19 cellular contexts compared by ENCODE assay signal in the genomic region with DNA sequence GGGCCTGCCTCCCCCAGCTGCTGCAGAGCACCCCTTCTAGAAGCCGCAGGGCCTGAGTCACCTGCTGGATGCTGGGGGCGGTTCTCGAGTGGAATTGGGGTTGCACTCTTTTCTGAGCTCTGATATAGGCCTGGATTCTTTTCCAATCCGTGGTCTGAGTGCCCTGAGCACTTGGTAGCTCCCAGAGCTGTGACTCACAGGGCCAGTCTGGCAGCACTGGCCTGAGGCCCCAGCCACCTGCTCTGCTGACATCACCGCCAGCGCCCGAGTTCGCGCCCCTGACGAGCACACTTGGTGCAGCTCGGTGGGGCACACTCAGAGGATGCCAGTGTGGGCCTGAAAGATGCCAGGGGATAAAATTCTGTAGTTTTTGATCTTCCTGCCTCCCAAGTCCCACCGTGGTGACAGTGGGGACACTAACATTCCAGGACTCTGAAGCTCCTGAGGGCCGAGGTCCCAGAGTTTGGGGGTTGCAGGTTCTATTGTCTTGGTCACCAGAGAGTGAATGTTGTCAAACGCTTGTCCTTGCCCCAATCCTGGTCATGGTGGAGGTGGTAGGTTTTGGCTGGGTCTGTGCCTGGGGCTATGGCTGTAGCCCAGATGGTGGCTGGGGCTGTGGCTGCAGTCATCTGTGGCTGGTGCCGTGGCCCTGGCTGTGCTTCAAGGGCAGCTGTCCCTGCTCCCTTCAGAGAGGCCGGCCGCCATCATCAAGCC.
DNase-seq lines count a peak whose midpoint lies in the region; ATAC-seq and TF ChIP-seq lines count a peak whose summit lies in the region.
"Had no signal": no experiment of that assay in that cellular context is flagged by ENCODE, and none has a peak within 500 bp of the region (broad histone marks: within the 10 kb centered on the region; RNA-seq: fewer than 3 reads in every experiment).

No MANE protein-coding gene starts in this region.

- no peak overlapping the region for H3K27ac ChIP-seq in upper lobe of right lung
- H3K27ac ChIP-seq: A549, gastroesophageal sphincter, neural progenitor cell had no signal

- DNase-seq in activated CD8-positive, alpha-beta memory T cell treated with anti-CD3 and anti-CD28 coated beads, Interleukin-2, amount 50 U/mL, for 48 hours = peak; percentile 34
- no peak for DNase-seq in activated CD8-positive, alpha-beta memory T cell treated with anti-CD3 and anti-CD28 coated beads, Interleukin-2, amount 10 ng/mL, durations not matched to agents 7 days and 5 days
- DNase-seq in MCF 10A (ENCODE audit: unreplicated experiment) (peak; percentile 39), left lobe of liver (ENCODE audit: low spot score) (peak; percentile 42), upper lobe of right lung (peak; percentile 59), SKM-1 (lab: John Stamatoyannopoulos, UW; ENCODE audit: unreplicated experiment) (no peak), NCI-H2029 (lab: John Stamatoyannopoulos, UW) (no peak)
- no peak for DNase-seq in natural killer cell treated with Interleukin-12 subunit alpha and Interleukin-12 subunit beta and Interleukin-15 and Interleukin-18, amount 100 ng/mL, for 72 hours (ENCODE audit: low spot score)
- DNase-seq: activated CD4-positive, CD25-positive, alpha-beta regulatory T cell treated with anti-CD3 and anti-CD28 coated beads, Interleukin-2, amount 50 U/mL, for 72 hours; activated T-cell treated with anti-CD3 and anti-CD28 coated beads, Interleukin-2, amount 50 U/mL, for 72 hours; effector CD8-positive, alpha-beta T cell; NCI-H2171; small intestine had no signal

- no peaks in the 10 kb centered on the region for H3K4me1 ChIP-seq in upper lobe of right lung
- H3K4me1 ChIP-seq: A549, Caco-2, gastroesophageal sphincter, neural progenitor cell had no signal

- no peaks in the 10 kb centered on the region for H3K27me3 Mint-ChIP-seq in activated CD8-positive, alpha-beta memory T cell treated with anti-CD3 and anti-CD28 coated beads, Interleukin-2, amount 10 ng/mL, durations not matched to agents 7 days and 5 days
- H3K27me3 Mint-ChIP-seq in MCF 10A (ENCODE audit: insufficient read depth, unreplicated experiment) = no peaks in the 10 kb centered on the region
- no peaks in the 10 kb centered on the region for H3K27me3 Mint-ChIP-seq in natural killer cell treated with Interleukin-12 subunit alpha and Interleukin-12 subunit beta and Interleukin-15 and Interleukin-18, amount 100 ng/mL, for 72 hours
- H3K27me3 Mint-ChIP-seq: T-cell had no signal

- no peak overlapping the region for H3K27ac Mint-ChIP-seq in activated CD8-positive, alpha-beta memory T cell treated with anti-CD3 and anti-CD28 coated beads, Interleukin-2, amount 10 ng/mL, durations not matched to agents 7 days and 5 days
- H3K27ac Mint-ChIP-seq in MCF 10A (ENCODE audit: low read depth, unreplicated experiment) = no peak overlapping the region
- H3K27ac Mint-ChIP-seq in natural killer cell treated with Interleukin-12 subunit alpha and Interleukin-12 subunit beta and Interleukin-15 and Interleukin-18, amount 100 ng/mL, for 72 hours = no peak overlapping the region
- H3K27ac Mint-ChIP-seq: activated T-cell treated with anti-CD3 and anti-CD28 coated beads, Interleukin-2, amount 50 U/mL, for 72 hours; neural progenitor cell; T-cell had no signal

- no peaks in the 10 kb centered on the region for H3K4me1 Mint-ChIP-seq in activated CD8-positive, alpha-beta memory T cell treated with anti-CD3 and anti-CD28 coated beads, Interleukin-2, amount 10 ng/mL, durations not matched to agents 7 days and 5 days
- H3K4me1 Mint-ChIP-seq in MCF 10A (ENCODE audit: insufficient read depth, unreplicated experiment) = no peaks in the 10 kb centered on the region
- no peaks in the 10 kb centered on the region for H3K4me1 Mint-ChIP-seq in natural killer cell treated with Interleukin-12 subunit alpha and Interleukin-12 subunit beta and Interleukin-15 and Interleukin-18, amount 100 ng/mL, for 72 hours (ENCODE audit: low read depth in 2 of 2)
- H3K4me1 Mint-ChIP-seq: T-cell had no signal

- H3K9me3 Mint-ChIP-seq in activated CD8-positive, alpha-beta memory T cell treated with anti-CD3 and anti-CD28 coated beads, Interleukin-2, amount 10 ng/mL, durations not matched to agents 7 days and 5 days (ENCODE audit: low read depth) = no peaks in the 10 kb centered on the region
- H3K9me3 Mint-ChIP-seq in MCF 10A (ENCODE audit: unreplicated experiment) = no peaks in the 10 kb centered on the region
- H3K9me3 Mint-ChIP-seq in natural killer cell treated with Interleukin-12 subunit alpha and Interleukin-12 subunit beta and Interleukin-15 and Interleukin-18, amount 100 ng/mL, for 72 hours = no peaks in the 10 kb centered on the region
- H3K9me3 Mint-ChIP-seq: activated T-cell treated with anti-CD3 and anti-CD28 coated beads, Interleukin-2, amount 50 U/mL, for 72 hours; neural progenitor cell; T-cell had no signal

- H3K4me3 ChIP-seq in upper lobe of right lung = no peak overlapping the region
- H3K4me3 ChIP-seq: A549, gastroesophageal sphincter, neural progenitor cell had no signal

- BruUV-seq in MCF 10A (replicated peaks; lab: Mats Ljungman, UMichigan) = no TSS peak

- TF ChIP-seq CTCF in MCF 10A (IDR thresholded peaks at IDR 0.05; ENCODE audit: unreplicated experiment) (no peak), upper lobe of right lung (IDR thresholded peaks at IDR 0.05) (no peak)

- POLR2A ChIA-PET in MCF 10A (lab: Yijun Ruan, JAX) = interaction anchor here (0.5 kb wide), 1 partner anchor 152 kb away, joined by 3 read pairs; no protein-coding TSS in a partner anchor

- peaks cover 13% of the 10 kb centered on the region for H3K36me3 ChIP-seq in upper lobe of right lung
- H3K36me3 ChIP-seq: neural progenitor cell had no signal

- no peaks in the 10 kb centered on the region for H3K9me3 ChIP-seq in upper lobe of right lung
- H3K9me3 ChIP-seq: A549, Caco-2, gastroesophageal sphincter had no signal

- CTCF ChIA-PET in activated CD8-positive, alpha-beta memory T cell treated with anti-CD3 and anti-CD28 coated beads, Interleukin-2, amount 10 ng/mL, durations not matched to agents 7 days and 5 days (lab: Charles Lee) = no interaction called here
- CTCF ChIA-PET in MCF 10A (lab: Yijun Ruan, JAX) = no interaction called here

- no peaks in the 10 kb centered on the region for H3K36me3 Mint-ChIP-seq in activated CD8-positive, alpha-beta memory T cell treated with anti-CD3 and anti-CD28 coated beads, Interleukin-2, amount 10 ng/mL, durations not matched to agents 7 days and 5 days
- peaks cover 7% of the 10 kb centered on the region for H3K36me3 Mint-ChIP-seq in MCF 10A (ENCODE audit: insufficient read depth, unreplicated experiment)
- H3K36me3 Mint-ChIP-seq in natural killer cell treated with Interleukin-12 subunit alpha and Interleukin-12 subunit beta and Interleukin-15 and Interleukin-18, amount 100 ng/mL, for 72 hours = no peaks in the 10 kb centered on the region

- H3K27me3 ChIP-seq in upper lobe of right lung = no peaks in the 10 kb centered on the region
- H3K27me3 ChIP-seq: gastroesophageal sphincter, neural progenitor cell had no signal

- ATAC-seq in activated CD8-positive, alpha-beta memory T cell treated with anti-CD3 and anti-CD28 coated beads, Interleukin-2, amount 10 ng/mL, durations not matched to agents 7 days and 5 days = no peak
- ATAC-seq in left lobe of liver (no peak), upper lobe of right lung (no peak)
- no peak for ATAC-seq in natural killer cell treated with Interleukin-12 subunit alpha and Interleukin-12 subunit beta and Interleukin-15 and Interleukin-18, amount 100 ng/mL, for 72 hours
- ATAC-seq: A549; activated T-cell treated with anti-CD3 and anti-CD28 coated beads, Interleukin-2, amount 50 U/mL, for 72 hours; gastroesophageal sphincter; left colon; T-cell had no signal

- intact Hi-C loops in MCF 10A (cut with micrococcal nuclease) = no loop called here
- intact Hi-C loops in upper lobe of right lung (cut with DNase I) = no loop called here

- no peak overlapping the region for H3K4me3 Mint-ChIP-seq in activated CD8-positive, alpha-beta memory T cell treated with anti-CD3 and anti-CD28 coated beads, Interleukin-2, amount 10 ng/mL, durations not matched to agents 7 days and 5 days
- H3K4me3 Mint-ChIP-seq in MCF 10A (ENCODE audit: unreplicated experiment) = no peak overlapping the region
- no peak overlapping the region for H3K4me3 Mint-ChIP-seq in natural killer cell treated with Interleukin-12 subunit alpha and Interleukin-12 subunit beta and Interleukin-15 and Interleukin-18, amount 100 ng/mL, for 72 hours
- H3K4me3 Mint-ChIP-seq: activated T-cell treated with anti-CD3 and anti-CD28 coated beads, Interleukin-2, amount 50 U/mL, for 72 hours; neural progenitor cell; T-cell had no signal

Comparison
In these comparisons a context has a peak if more than half of its experiments do, and no peak if none do; other contexts are left out.
1. DNase-seq: peak in activated CD8-positive, alpha-beta memory T cell treated with anti-CD3 and anti-CD28 coated beads, Interleukin-2, amount 50 U/mL, for 48 hours (single experiment), MCF 10A (single experiment), left lobe of liver (single experiment) and upper lobe of right lung (single experiment); none in activated CD8-positive, alpha-beta memory T cell treated with anti-CD3 and anti-CD28 coated beads, Interleukin-2, amount 10 ng/mL, durations not matched to agents 7 days and 5 days (single experiment), natural killer cell treated with Interleukin-12 subunit alpha and Interleukin-12 subunit beta and Interleukin-15 and Interleukin-18, amount 100 ng/mL, for 72 hours (single experiment), SKM-1 (single experiment) and NCI-H2029 (single experiment).